In the genomic region with DNA sequence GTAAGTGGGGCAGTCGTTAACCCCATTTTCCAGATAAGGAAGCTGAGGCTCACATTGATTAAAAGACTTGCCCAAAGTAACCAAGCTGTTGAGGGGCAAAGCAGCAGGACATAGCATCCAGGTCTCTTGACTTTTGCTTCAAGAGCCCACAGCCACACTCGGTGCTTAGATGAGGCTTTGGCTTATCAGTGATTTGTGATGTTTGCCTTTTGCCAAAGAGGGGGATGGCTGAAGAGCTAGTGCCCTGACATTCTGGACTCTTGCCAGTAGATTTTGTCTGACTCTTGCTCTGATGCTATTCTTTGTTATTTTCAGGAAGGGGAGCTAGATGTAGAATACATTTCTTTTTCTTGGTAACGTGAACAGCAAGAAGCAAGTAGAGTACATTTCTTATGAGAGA, we compare ENCODE assay signal across 1 cellular context.
TF ChIP-seq lines count a peak whose summit lies in the region.

No MANE protein-coding gene starts in this region.

TF ChIP-seq in SK-N-SH, 30 proteins besides CTCF, POLR2A, EP300 and RAD21 (continued from another document):
- TF ChIP-seq, protein P1, sequence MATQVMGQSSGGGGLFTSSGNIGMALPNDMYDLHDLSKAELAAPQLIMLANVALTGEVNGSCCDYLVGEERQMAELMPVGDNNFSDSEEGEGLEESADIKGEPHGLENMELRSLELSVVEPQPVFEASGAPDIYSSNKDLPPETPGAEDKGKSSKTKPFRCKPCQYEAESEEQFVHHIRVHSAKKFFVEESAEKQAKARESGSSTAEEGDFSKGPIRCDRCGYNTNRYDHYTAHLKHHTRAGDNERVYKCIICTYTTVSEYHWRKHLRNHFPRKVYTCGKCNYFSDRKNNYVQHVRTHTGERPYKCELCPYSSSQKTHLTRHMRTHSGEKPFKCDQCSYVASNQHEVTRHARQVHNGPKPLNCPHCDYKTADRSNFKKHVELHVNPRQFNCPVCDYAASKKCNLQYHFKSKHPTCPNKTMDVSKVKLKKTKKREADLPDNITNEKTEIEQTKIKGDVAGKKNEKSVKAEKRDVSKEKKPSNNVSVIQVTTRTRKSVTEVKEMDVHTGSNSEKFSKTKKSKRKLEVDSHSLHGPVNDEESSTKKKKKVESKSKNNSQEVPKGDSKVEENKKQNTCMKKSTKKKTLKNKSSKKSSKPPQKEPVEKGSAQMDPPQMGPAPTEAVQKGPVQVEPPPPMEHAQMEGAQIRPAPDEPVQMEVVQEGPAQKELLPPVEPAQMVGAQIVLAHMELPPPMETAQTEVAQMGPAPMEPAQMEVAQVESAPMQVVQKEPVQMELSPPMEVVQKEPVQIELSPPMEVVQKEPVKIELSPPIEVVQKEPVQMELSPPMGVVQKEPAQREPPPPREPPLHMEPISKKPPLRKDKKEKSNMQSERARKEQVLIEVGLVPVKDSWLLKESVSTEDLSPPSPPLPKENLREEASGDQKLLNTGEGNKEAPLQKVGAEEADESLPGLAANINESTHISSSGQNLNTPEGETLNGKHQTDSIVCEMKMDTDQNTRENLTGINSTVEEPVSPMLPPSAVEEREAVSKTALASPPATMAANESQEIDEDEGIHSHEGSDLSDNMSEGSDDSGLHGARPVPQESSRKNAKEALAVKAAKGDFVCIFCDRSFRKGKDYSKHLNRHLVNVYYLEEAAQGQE (IDR thresholded peaks at IDR 0.05; ENCODE audit: low read depth, low read length) = no peak
- TF ChIP-seq, protein P2, sequence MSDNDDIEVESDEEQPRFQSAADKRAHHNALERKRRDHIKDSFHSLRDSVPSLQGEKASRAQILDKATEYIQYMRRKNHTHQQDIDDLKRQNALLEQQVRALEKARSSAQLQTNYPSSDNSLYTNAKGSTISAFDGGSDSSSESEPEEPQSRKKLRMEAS (IDR thresholded peaks at IDR 0.05; ENCODE audit: low read depth) = no peak
- TF ChIP-seq NFIC (IDR thresholded peaks at IDR 0.05; ENCODE audit: borderline replicate concordance) (peak; percentile 42; the same call in 1 of the 2 replicates), GATA2 (CRISPR knock-in tag; IDR thresholded peaks at IDR 0.05) (peak; percentile 62)
TF ChIP-seq in SK-N-SH: peak in this region for 3.
